In genomic region chr7:149284343-149284742, GRCh38 we compare ENCODE assay signal across 8 cellular contexts. TPM values are rescaled to one million over a fixed set of nuclear protein-coding genes. Genes with fewer than 3 reads are reported as not detected.
DNase-seq lines count a peak whose midpoint lies in the region; ATAC-seq and TF ChIP-seq lines count a peak whose summit lies in the region.

No MANE protein-coding gene starts in this region.

- no peaks in the 10 kb centered on the region for H3K27me3 Mint-ChIP-seq in naive thymus-derived CD8-positive, alpha-beta T cell

- H3K27ac Mint-ChIP-seq in naive thymus-derived CD8-positive, alpha-beta T cell = peak overlapping the region; percentile 82 to 95 (median 90)

- H3K27me3 ChIP-seq in esophagus squamous epithelium = no peaks in the 10 kb centered on the region

- peaks cover 10 to 62% (median 12%) of the 10 kb centered on the region in 3 donors for H3K36me3 ChIP-seq in esophagus squamous epithelium

- peaks cover 4 to 22% (median 11%) of the 10 kb centered on the region in 3 donors for H3K4me1 ChIP-seq in esophagus squamous epithelium

- H3K4me1 Mint-ChIP-seq in naive thymus-derived CD8-positive, alpha-beta T cell = peaks cover 26 to 49% (median 43%) of the 10 kb centered on the region in 4 donors

- 32 to 48% methylated on average over 2 of the region's 3 CpGs for WGBS in esophagus squamous epithelium, 2 donors

- intact Hi-C loops in esophagus squamous epithelium (cut with DNase I) = no loop called here

- H3K27ac ChIP-seq in esophagus squamous epithelium = peak overlapping the region in 1 of 4 donors; percentile 5

- H3K9me3 ChIP-seq in esophagus squamous epithelium = no peaks in the 10 kb centered on the region

- peaks cover 0 to 35% (median 2%) of the 10 kb centered on the region in 3 donors for H3K36me3 Mint-ChIP-seq in naive thymus-derived CD8-positive, alpha-beta T cell

- DNase-seq in DMS53 (lab: John Stamatoyannopoulos, UW) (peak; percentile 81), LNCaP clone FGC (ENCODE audit: low read depth) (no peak), medulla oblongata (ENCODE audit: extremely low spot score) (no peak), NCI-H187 treated with DMSO at 0.1 percent for 48 hours (lab: John Stamatoyannopoulos, UW) (no peak), esophagus squamous epithelium (lab: John Stamatoyannopoulos, UW) (no peak), iPS-NIHi11 (ENCODE audit: low spot score) (no peak)
- DNase-seq in activated T-cell treated with anti-CD3 and anti-CD28 coated beads, Interleukin-2, amount 50 U/mL, for 48 hours = peak; percentile 39 to 49
- peak; percentile 19 to 85 (median 64) for DNase-seq in naive thymus-derived CD8-positive, alpha-beta T cell

- POLR2A ChIA-PET in naive thymus-derived CD8-positive, alpha-beta T cell (lab: Charles Lee) = interaction anchor here (1.0 to 3.9 kb wide), 11 partner anchors 18 to 585 kb away, joined by 3 to 75 read pairs (median 5); partner anchors contain the start of genes CUL1, ZNF282, ZNF398 and ZNF777

- peak; percentile 38 to 73 for ATAC-seq in naive thymus-derived CD8-positive, alpha-beta T cell

- no peak for TF ChIP-seq POLR2A in esophagus squamous epithelium (IDR thresholded peaks at IDR 0.05)

- H3K4me3 ChIP-seq in LNCaP clone FGC (ENCODE audit: low read depth, low read length) (peak overlapping the region; percentile 83), esophagus squamous epithelium (no peak overlapping the region)

- TF ChIP-seq CTCF in LNCaP clone FGC (IDR thresholded peaks at IDR 0.05; ENCODE audit: control insufficient read depth, extremely low read depth, insufficient read depth) = no peak
- no peak for TF ChIP-seq CTCF in esophagus squamous epithelium (IDR thresholded peaks at IDR 0.05)

- peak overlapping the region; percentile 80 to 95 (median 88) for H3K4me3 Mint-ChIP-seq in naive thymus-derived CD8-positive, alpha-beta T cell

- no peaks in the 10 kb centered on the region for H3K9me3 Mint-ChIP-seq in naive thymus-derived CD8-positive, alpha-beta T cell

RNA-seq across cellular contexts. Expression of gene ZNF783, which starts 22.3 kb away (rescaled TPM):
- total RNA-seq in naive thymus-derived CD8-positive, alpha-beta T cell = 10 to 100 TPM; 45.2 to 46.0 TPM
- 1 to 10 TPM; 3.6 to 9.0 (median 6.3) TPM for polyA plus RNA-seq in naive thymus-derived CD8-positive, alpha-beta T cell
- total RNA-seq in esophagus squamous epithelium = 10 to 100 TPM in 1 of 4 donors, 1 to 10 TPM in 3; 3.1 to 15.6 (median 4.8) TPM

RNA-seq across cellular contexts. Expression of gene ZNF212, which starts 44.9 kb away (rescaled TPM):
- 10 to 100 TPM; 19.2 to 19.7 TPM for total RNA-seq in naive thymus-derived CD8-positive, alpha-beta T cell
- 1 to 10 TPM; 2.9 to 8.6 (median 3.7) TPM for polyA plus RNA-seq in naive thymus-derived CD8-positive, alpha-beta T cell
- 10 to 100 TPM in 2 of 4 donors, 1 to 10 TPM in 2; 8.0 to 11.1 (median 10.2) TPM for total RNA-seq in esophagus squamous epithelium

Comparison
In these comparisons a context has a peak if more than half of its experiments do, and no peak if none do; other contexts are left out.
1. DNase-seq: peak in DMS53 (single experiment), activated T-cell treated with anti-CD3 and anti-CD28 coated beads, Interleukin-2, amount 50 U/mL, for 48 hours (2 of 2) and naive thymus-derived CD8-positive, alpha-beta T cell (10 of 10); none in LNCaP clone FGC (single experiment), medulla oblongata (single experiment), NCI-H187 treated with DMSO at 0.1 percent for 48 hours (single experiment), esophagus squamous epithelium (single experiment) and iPS-NIHi11 (single experiment).